8 cellular contexts compared by ENCODE assay signal in the genomic region with DNA sequence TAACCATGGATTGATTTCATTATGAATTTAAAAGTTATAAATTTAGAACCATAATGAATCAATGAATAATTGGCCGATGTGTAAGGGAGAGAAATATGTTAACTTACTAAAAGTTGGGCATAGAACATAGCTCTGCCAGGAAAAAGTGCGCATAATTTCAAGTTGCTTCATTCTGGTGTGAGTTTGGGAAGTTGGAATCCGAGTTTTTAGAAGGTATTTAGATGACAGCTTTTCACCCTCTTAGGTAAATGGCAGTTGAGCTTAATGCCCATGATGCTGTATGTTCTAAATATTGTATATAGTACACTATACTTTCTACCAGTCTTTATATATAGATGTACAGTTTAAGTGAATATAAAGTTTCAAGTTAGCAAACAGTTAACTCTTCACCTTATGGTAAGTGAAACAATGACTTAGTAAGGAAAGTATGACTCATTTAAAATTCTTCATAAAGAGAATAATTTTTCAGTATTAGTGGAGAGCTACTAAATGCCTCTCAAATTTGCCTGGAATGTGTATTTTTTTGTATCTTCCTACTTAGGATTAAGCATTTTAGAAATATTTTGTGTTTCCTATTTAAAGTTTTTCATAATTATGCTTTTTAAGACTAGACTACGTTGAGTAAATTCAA. TPM values are rescaled to one million over a fixed set of nuclear protein-coding genes. Genes with fewer than 3 reads are reported as not detected.
DNase-seq lines count a peak whose midpoint lies in the region; ATAC-seq and TF ChIP-seq lines count a peak whose summit lies in the region.

No MANE protein-coding gene starts in this region.

- no peaks in the 10 kb centered on the region; the same call in 1 of the 2 replicates for H3K27me3 Mint-ChIP-seq in HFFc6 (ENCODE audit: insufficient read depth)

- ATAC-seq in GM19467 (IDR thresholded peaks at IDR 0.05; ENCODE audit: unreplicated experiment), result no peak

- in situ Hi-C loops in astrocyte of the spinal cord (cut with HindIII; ENCODE audit: low sequenced_read_pairs), result no loop called here

- peak; percentile 9 for DNase-seq in AG08396 (ENCODE audit: low spot score)
- DNase-seq in HFFc6, result no peak
- DNase-seq in astrocyte of the spinal cord (ENCODE audit: low read depth, low spot score), result peak; percentile 52
- DNase-seq in lung microvascular endothelial cell (ENCODE audit: low read depth in 2 of 2), result peak; percentile 14 to 28
- no peak for DNase-seq in NCI-H2107 (lab: John Stamatoyannopoulos, UW)
- no peak for DNase-seq in stimulated activated CD4-positive, alpha-beta T cell treated with anti-CD3 and anti-CD28 coated beads, Interleukin-4, amount 100 ng/mL, for 24 hours
- DNase-seq in NCI-H510A treated with DMSO at 0.1 percent for 48 hours (lab: John Stamatoyannopoulos, UW), result no peak

- H3K36me3 Mint-ChIP-seq in HFFc6 (ENCODE audit: low read depth), result no peaks in the 10 kb centered on the region

- peaks cover 34% of the 10 kb centered on the region for H3K4me1 Mint-ChIP-seq in HFFc6 (ENCODE audit: low read depth)

- no peaks in the 10 kb centered on the region for H3K9me3 Mint-ChIP-seq in HFFc6

- H3K4me3 ChIP-seq in astrocyte of the spinal cord (ENCODE audit: low read depth, low read length), result peak overlapping the region; percentile 96

- peak overlapping the region; percentile 40 for H3K27ac Mint-ChIP-seq in HFFc6

- H3K4me3 Mint-ChIP-seq in HFFc6, result peak overlapping the region; percentile 87

- TF ChIP-seq CTCF in HFFc6 (IDR thresholded peaks at IDR 0.05), result no peak
- TF ChIP-seq CTCF in astrocyte of the spinal cord (IDR thresholded peaks at IDR 0.05; ENCODE audit: low read depth, low read length), result no peak

RNA-seq across cellular contexts. Expression of a gene that starts 1.6 kb away (rescaled TPM):
- 10 to 100 TPM; 32.3 to 47.4 (median 34.1) TPM for total RNA-seq in HFFc6 (2021; fragmentation: NEBNext Ultra II Directional; extraction: Animal tissue kit (Norgen Biotek cat#: 25700))
- total RNA-seq in lung microvascular endothelial cell, result 7.5 and 7.8 TPM in 2 replicates

Comparison
In these comparisons a context has a peak if more than half of its experiments do, and no peak if none do; other contexts are left out.
1. DNase-seq: peak in AG08396 (single experiment), astrocyte of the spinal cord (single experiment) and lung microvascular endothelial cell (2 of 2); none in HFFc6 (single experiment), NCI-H2107 (single experiment), stimulated activated CD4-positive, alpha-beta T cell treated with anti-CD3 and anti-CD28 coated beads, Interleukin-4, amount 100 ng/mL, for 24 hours (single experiment) and NCI-H510A treated with DMSO at 0.1 percent for 48 hours (single experiment).